ENCODE assay signal across 10 cellular contexts in the genomic region with DNA sequence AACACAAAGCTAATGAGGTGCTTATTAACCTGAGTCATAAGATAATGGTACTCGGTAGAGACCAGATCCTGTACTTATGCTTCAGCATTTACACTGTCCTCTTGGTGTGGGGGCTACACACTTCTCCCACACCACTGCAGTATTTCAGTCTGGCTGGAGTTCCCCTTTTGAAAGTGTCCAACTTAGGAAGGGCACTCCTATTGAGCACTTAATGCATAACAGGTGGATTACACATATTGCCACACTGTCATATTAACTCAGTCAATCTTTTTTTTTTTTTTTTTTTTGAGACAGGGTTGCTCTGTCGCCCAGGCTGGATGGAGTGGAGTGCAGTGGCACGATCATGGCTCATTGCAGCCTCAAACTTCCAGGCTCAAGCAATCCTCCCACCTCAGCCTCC. TPM values are rescaled to one million over a fixed set of nuclear protein-coding genes. Genes with fewer than 3 reads are reported as not detected.
DNase-seq lines count a peak whose midpoint lies in the region; ATAC-seq and TF ChIP-seq lines count a peak whose summit lies in the region.
"Had no signal": no experiment of that assay in that cellular context is flagged by ENCODE, and none has a peak within 500 bp of the region (broad histone marks: within the 10 kb centered on the region; RNA-seq: fewer than 3 reads in every experiment).

No MANE protein-coding gene starts in this region.

- no peaks in the 10 kb centered on the region for H3K27me3 Mint-ChIP-seq in effector memory CD8-positive, alpha-beta T cell

- H3K4me1 Mint-ChIP-seq in effector memory CD8-positive, alpha-beta T cell (ENCODE audit: low read depth in 2 of 2): peaks cover 20 to 29% of the 10 kb centered on the region in 2 donors

- peak overlapping the region; percentile 83; the same call in 1 of the 2 replicates for H3K4me3 ChIP-seq in ACC112 (ENCODE audit: low read depth, low read length)
- H3K4me3 ChIP-seq in thyroid gland (replicated peaks in 1 of 3): no peak overlapping the region

- intact Hi-C loops in thyroid gland (cut with DNase I): no loop called here

- no peaks in the 10 kb centered on the region for H3K27me3 ChIP-seq in ACC112 (ENCODE audit: insufficient read depth, low read length)
- no peaks in the 10 kb centered on the region for H3K27me3 ChIP-seq in thyroid gland
- H3K27me3 ChIP-seq: transverse colon had no signal

- TF ChIP-seq CTCF in thyroid gland (IDR thresholded peaks at IDR 0.05): no peak

- no peaks in the 10 kb centered on the region for H3K9me3 ChIP-seq in thyroid gland
- H3K9me3 ChIP-seq: transverse colon had no signal

- no peak for TF ChIP-seq POLR2A in thyroid gland (IDR thresholded peaks at IDR 0.05)

- H3K27ac ChIP-seq in ACC112 (ENCODE audit: low read depth, low read length): no peak overlapping the region
- H3K27ac ChIP-seq in thyroid gland: no peak overlapping the region

- H3K4me3 Mint-ChIP-seq in effector memory CD8-positive, alpha-beta T cell: peak overlapping the region; percentile 89 to 92

- peaks cover 5% of the 10 kb centered on the region for H3K4me1 ChIP-seq in ACC112 (ENCODE audit: control insufficient read depth, insufficient read depth, low read length, unreplicated experiment)
- H3K4me1 ChIP-seq in thyroid gland: peaks cover 12 to 13% of the 10 kb centered on the region in 2 donors

- ATAC-seq in GM18868 (IDR thresholded peaks at IDR 0.05; ENCODE audit: unreplicated experiment): peak; percentile 58
- ATAC-seq in effector memory CD8-positive, alpha-beta T cell (replicated peaks): peak; percentile 78
- ATAC-seq in GM18502 (IDR thresholded peaks at IDR 0.05; ENCODE audit: poor library complexity, unreplicated experiment): no peak

- no peaks in the 10 kb centered on the region for H3K36me3 ChIP-seq in ACC112 (ENCODE audit: insufficient read depth, low read length)
- H3K36me3 ChIP-seq in thyroid gland: peaks cover 6 to 15% of the 10 kb centered on the region in 2 donors

- H3K79me2 ChIP-seq in ACC112 (ENCODE audit: control insufficient read depth, insufficient read depth, low read length, unreplicated experiment): peaks cover 18% of the 10 kb centered on the region

- 76 to 86% methylated on average over 3 of the region's 3 CpGs for WGBS in thyroid gland, 2 donors

- DNase-seq in OCI-M1 (lab: John Stamatoyannopoulos, UW) (peak; percentile 87), thyroid gland (no peak), NCI-H1092 treated with DMSO at 0.1 percent for 48 hours (lab: John Stamatoyannopoulos, UW) (no peak), HCEC 1CT (no peak)
- DNase-seq in effector memory CD8-positive, alpha-beta T cell: no peak
- DNase-seq: NCI-H2107, transverse colon had no signal

- no peak overlapping the region for H2AFZ ChIP-seq in ACC112 (ENCODE audit: low read length, unreplicated experiment)

- H3K9me3 Mint-ChIP-seq in effector memory CD8-positive, alpha-beta T cell: no peaks in the 10 kb centered on the region

- H3K36me3 Mint-ChIP-seq in effector memory CD8-positive, alpha-beta T cell (ENCODE audit: insufficient read depth): peaks cover 17% of the 10 kb centered on the region

- H3K27ac Mint-ChIP-seq in effector memory CD8-positive, alpha-beta T cell: peak overlapping the region; percentile 72 to 93

RNA-seq across cellular contexts. Expression of gene GPATCH4, which starts 1.5 kb away (rescaled TPM):
- total RNA-seq in thyroid gland: 10 to 100 TPM; 14.1 to 49.2 (median 24.5) TPM

RNA-seq across cellular contexts. Expression of gene NAXE, which starts 8.2 kb away (rescaled TPM):
- 100 to 1,000 TPM in 3 of 4 donors, 10 to 100 TPM in 1; 69.1 to 176 (median 117) TPM for total RNA-seq in thyroid gland

RNA-seq across cellular contexts. Expression of gene HAPLN2, which starts 19.4 kb away (rescaled TPM):
- total RNA-seq in thyroid gland: under 1 TPM in 1 of 4 donors, not detected in 3; 0.79 TPM

RNA-seq across cellular contexts. Expression of gene TTC24, which starts 20.3 kb away (rescaled TPM):
- total RNA-seq in thyroid gland: under 1 TPM in 2 of 4 donors, not detected in 2; 0.27 to 0.67 TPM
- total RNA-seq: transverse colon had no signal

RNA-seq across cellular contexts. Expression of gene IQGAP3, which starts 27.4 kb away (rescaled TPM):
- total RNA-seq in thyroid gland: 1 to 10 TPM in 1 of 4 donors, under 1 TPM in 3; 0.15 to 1.4 (median 0.50) TPM
